8 cellular contexts compared by ENCODE assay signal in the genomic region with DNA sequence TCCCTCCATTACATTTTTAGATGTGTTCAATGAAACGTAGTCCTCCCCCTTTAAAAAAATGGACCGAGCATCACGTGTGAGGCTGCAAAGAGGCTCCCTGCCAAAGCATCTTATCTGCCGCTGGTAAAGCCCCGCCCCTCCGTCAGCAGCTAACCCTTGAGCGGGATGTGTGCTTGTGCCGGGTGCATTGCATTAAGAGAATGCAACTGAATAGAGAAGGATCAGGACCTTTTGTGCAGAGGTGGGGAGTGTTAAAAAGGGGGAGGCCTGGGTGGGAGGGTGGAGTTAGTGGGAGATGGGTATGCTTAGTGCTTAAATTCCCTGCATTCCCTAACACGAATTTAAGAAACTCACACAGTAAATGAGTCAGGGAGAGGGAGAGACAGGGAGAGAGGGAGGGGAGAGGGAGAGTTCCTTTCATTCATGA.
DNase-seq lines count a peak whose midpoint lies in the region; ATAC-seq and TF ChIP-seq lines count a peak whose summit lies in the region.

No MANE protein-coding gene starts in this region.

- H3K4me3 ChIP-seq in choroid plexus epithelial cell (ENCODE audit: low read depth, low read length) (peak overlapping the region; percentile 8), right lobe of liver (no peak overlapping the region)

- no peak overlapping the region for H3K27ac ChIP-seq in right lobe of liver

- H3K4me1 ChIP-seq in right lobe of liver, result peaks cover 0 to 7% (median 0%) of the 10 kb centered on the region in 4 donors

- no peaks in the 10 kb centered on the region for H3K9me3 ChIP-seq in right lobe of liver

- ATAC-seq in HG02610 (IDR thresholded peaks at IDR 0.05; ENCODE audit: unreplicated experiment) (peak; percentile 91), right lobe of liver (peak; percentile 92 to 98 (median 97))
- peak; percentile 75 to 77 for ATAC-seq in activated CD4-positive, CD25-positive, alpha-beta regulatory T cell treated with anti-CD3 and anti-CD28 coated beads, Interleukin-2, amount 50 U/mL, for 24 hours

- no peaks in the 10 kb centered on the region for H3K27me3 ChIP-seq in right lobe of liver

- intact Hi-C loops in right lobe of liver (cut with DNase I), result no loop called here

- TF ChIP-seq CTCF in GM10266 (IDR thresholded peaks at IDR 0.05; ENCODE audit: control insufficient read depth, insufficient read depth, low read depth, missing control alignments), result no peak
- TF ChIP-seq CTCF in choroid plexus epithelial cell (conservative IDR thresholded peaks at IDR 0.05; ENCODE audit: low read depth, low read length), result no peak
- no peak for TF ChIP-seq CTCF in right lobe of liver (IDR thresholded peaks at IDR 0.05)

- 3% methylated on average over 9 of the region's 9 CpGs for WGBS in right lobe of liver (ENCODE audit: insufficient coverage, low coverage, low lambda C conversion rate, missing lambda C conversion rate)

- no peaks in the 10 kb centered on the region for H3K36me3 ChIP-seq in right lobe of liver

- peak; percentile 21 for DNase-seq in GM10266 (ENCODE audit: extremely low spot score)
- DNase-seq in NCI-H2107 (lab: John Stamatoyannopoulos, UW), result peak; percentile 72
- peak; percentile 95 for DNase-seq in choroid plexus epithelial cell (ENCODE audit: low read depth)
- peak; percentile 72 to 80 (median 77) for DNase-seq in right lobe of liver
- DNase-seq in stimulated activated CD4-positive, alpha-beta T cell treated with anti-CD3 and anti-CD28 coated beads, TNF-alpha, amount 100 ng/mL, for 4 hours (ENCODE audit: low read depth in 3 of 3), result peak in 2 of 3 experiments; percentile 1 to 3
- DNase-seq in NCI-H1930 (lab: John Stamatoyannopoulos, UW), result no peak

- TF ChIP-seq POLR2A in right lobe of liver (IDR thresholded peaks at IDR 0.05), result no peak

Comparison
In these comparisons a context has a peak if more than half of its experiments do, and no peak if none do; other contexts are left out.
1. DNase-seq: peak in GM10266 (single experiment), NCI-H2107 (single experiment), choroid plexus epithelial cell (single experiment), right lobe of liver (3 of 3) and stimulated activated CD4-positive, alpha-beta T cell treated with anti-CD3 and anti-CD28 coated beads, TNF-alpha, amount 100 ng/mL, for 4 hours (2 of 3); none in NCI-H1930 (0 of 2).
2. Peak in every context shown above with its lines, with median percentiles within 50 percentile points of each other: ATAC-seq.